In the genomic region with DNA sequence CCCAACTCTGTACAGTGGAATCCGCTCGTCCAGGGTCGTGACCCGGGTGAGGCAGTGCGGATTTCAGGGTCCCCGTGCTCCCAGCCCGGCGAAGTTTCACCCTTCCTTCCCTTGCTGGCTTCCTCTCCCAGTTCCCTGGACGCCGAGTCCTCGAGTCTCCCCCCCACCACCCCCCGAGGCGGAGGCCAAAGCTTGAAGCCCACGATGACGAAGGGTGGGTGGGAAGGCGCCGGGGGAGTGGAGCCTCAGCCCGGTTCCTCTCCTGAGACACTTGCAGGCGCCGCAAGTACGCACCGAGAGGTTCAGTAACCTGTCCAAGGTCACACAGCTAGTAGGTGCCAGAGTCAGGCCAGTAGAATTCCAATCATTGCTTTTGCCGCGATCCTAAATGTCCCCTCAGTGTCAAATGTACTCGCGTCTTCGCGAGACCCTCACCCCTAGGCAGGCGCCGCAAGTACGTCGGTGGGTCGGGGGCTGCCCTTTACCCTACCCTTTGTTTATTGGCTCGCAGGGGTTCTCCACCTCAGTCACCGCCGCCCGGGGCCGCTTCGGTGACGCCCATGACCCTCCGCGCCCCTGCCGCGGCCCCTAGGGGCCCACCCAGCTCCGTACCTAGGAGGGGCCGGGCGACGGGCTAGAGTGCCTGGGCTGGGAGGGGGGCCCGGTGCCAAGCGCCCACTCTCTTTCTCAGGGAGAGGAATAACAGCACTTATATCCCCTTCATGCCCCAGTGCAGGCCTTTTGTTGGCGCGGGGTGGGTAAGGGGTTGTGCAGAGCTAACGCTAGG, we compare ENCODE assay signal across 17 cellular contexts. TPM values are rescaled to one million over a fixed set of nuclear protein-coding genes. Genes with fewer than 3 reads are reported as not detected.
DNase-seq lines count a peak whose midpoint lies in the region; ATAC-seq lines count a peak whose summit lies in the region.
"Had no signal": no experiment of that assay in that cellular context is flagged by ENCODE, and none has a peak within 500 bp of the region (broad histone marks: within the 10 kb centered on the region; RNA-seq: fewer than 3 reads in every experiment).

No MANE protein-coding gene starts in this region.

- H3K4me3 ChIP-seq in CD4-positive, alpha-beta memory T cell (ENCODE audit: low read length in 2 of 2), result peak overlapping the region in 1 of 2 donors; percentile 14
- peak overlapping the region; percentile 82 for H3K4me3 ChIP-seq in iPS-15b (ENCODE audit: low read depth, low read length)
- H3K4me3 ChIP-seq: K562 had no signal

- ATAC-seq in T-helper 17 cell, result no peak
- ATAC-seq in HG03196 (IDR thresholded peaks at IDR 0.05; ENCODE audit: unreplicated experiment), result no peak
- ATAC-seq: K562 had no signal

- H3K9ac ChIP-seq in iPS-15b (ENCODE audit: low read depth, low read length), result peak overlapping the region; percentile 60

- no peaks in the 10 kb centered on the region for H3K36me3 Mint-ChIP-seq in CD4-positive, alpha-beta memory T cell
- peaks cover 11% of the 10 kb centered on the region for H3K36me3 Mint-ChIP-seq in T-helper 17 cell (ENCODE audit: low read depth)

- POLR2A ChIA-PET in CD4-positive, alpha-beta memory T cell (lab: Charles Lee; ENCODE audit: partially characterized antibody), result no interaction called here

- peaks cover 59 to 69% of the 10 kb centered on the region in 2 donors for H3K27me3 Mint-ChIP-seq in CD4-positive, alpha-beta memory T cell
- peaks cover 83% of the 10 kb centered on the region for H3K27me3 Mint-ChIP-seq in T-helper 17 cell

- H3K36me3 ChIP-seq in CD4-positive, alpha-beta memory T cell (ENCODE audit: insufficient read depth, low read length), result no peaks in the 10 kb centered on the region
- no peaks in the 10 kb centered on the region for H3K36me3 ChIP-seq in iPS-15b (ENCODE audit: control insufficient read depth, insufficient read depth, low read length)
- H3K36me3 ChIP-seq: transverse colon had no signal

- intact Hi-C loops in CD4-positive, alpha-beta memory T cell (cut with micrococcal nuclease), result no loop called here
- intact Hi-C loops in posterior vena cava (cut with DNase I), result no loop called here

- peak overlapping the region in 5 of 8 donors; percentile 17 to 82 (median 74) for H3K4me3 Mint-ChIP-seq in CD4-positive, alpha-beta memory T cell
- H3K4me3 Mint-ChIP-seq in T-helper 17 cell, result peak overlapping the region; percentile 79
- H3K4me3 Mint-ChIP-seq: T-helper 2 cell treated with Interferon-gamma antibody and Interleukin-4, amounts not matched to agents 5 μg/mL and 100 μg/mL, for 36 hours had no signal

- H3K27me3 ChIP-seq in CD4-positive, alpha-beta memory T cell (ENCODE audit: insufficient read depth, low read length), result peaks cover 27% of the 10 kb centered on the region
- H3K27me3 ChIP-seq in iPS-15b (ENCODE audit: control insufficient read depth, insufficient read depth, low read length), result peaks cover 61% of the 10 kb centered on the region

- H3K4me1 ChIP-seq in CD4-positive, alpha-beta memory T cell (ENCODE audit: insufficient read depth, low read length), result peaks cover 38% of the 10 kb centered on the region
- peaks cover 12% of the 10 kb centered on the region for H3K4me1 ChIP-seq in iPS-15b (ENCODE audit: control insufficient read depth, insufficient read depth, low read length)

- H3K4me1 Mint-ChIP-seq in CD4-positive, alpha-beta memory T cell, result peaks cover 11 to 43% (median 24%) of the 10 kb centered on the region in 4 donors
- H3K4me1 Mint-ChIP-seq in T-helper 17 cell, result peaks cover 11% of the 10 kb centered on the region

- DNase-seq in CD4-positive, alpha-beta memory T cell, result no peak
- DNase-seq in T-helper 17 cell (no peak), posterior vena cava (ENCODE audit: low spot score) (peak; percentile 70), NCI-H510A (lab: John Stamatoyannopoulos, UW) (no peak), dedifferentiated amniotic fluid mesenchymal stem cell (ENCODE audit: extremely low spot score) (no peak), AML-193 (lab: John Stamatoyannopoulos, UW) (no peak)
- DNase-seq: activated CD4-positive, alpha-beta T cell treated with anti-CD3 and anti-CD28 coated beads, Interleukin-2, amount 50 U/mL, for 4 hours; foreskin melanocyte; nucleus accumbens; transverse colon had no signal

- H3K27ac Mint-ChIP-seq in CD4-positive, alpha-beta memory T cell, result no peak overlapping the region
- no peak overlapping the region for H3K27ac Mint-ChIP-seq in T-helper 17 cell
- H3K27ac Mint-ChIP-seq: activated T-helper 2 cell treated with anti-CD3 and anti-CD28 coated beads, Interferon-gamma antibody, Interleukin-2, Interleukin-4, amounts not matched to agents 10 μg/mL and 5 μg/mL and 100 μg/mL, durations not matched to agents 14 hours and 24 hours and 36 hours; T-helper 2 cell treated with Interferon-gamma antibody and Interleukin-4, amounts not matched to agents 5 μg/mL and 100 μg/mL, for 36 hours had no signal

- H3K27ac ChIP-seq in CD4-positive, alpha-beta memory T cell (ENCODE audit: low read depth, low read length), result no peak overlapping the region
- H3K27ac ChIP-seq: transverse colon had no signal

- no peaks in the 10 kb centered on the region for H3K9me3 Mint-ChIP-seq in CD4-positive, alpha-beta memory T cell
- H3K9me3 Mint-ChIP-seq: activated T-helper 2 cell treated with anti-CD3 and anti-CD28 coated beads, Interferon-gamma antibody, Interleukin-2, Interleukin-4, amounts not matched to agents 10 μg/mL and 5 μg/mL and 100 μg/mL, durations not matched to agents 14 hours and 24 hours and 36 hours; T-helper 2 cell treated with Interferon-gamma antibody and Interleukin-4, amounts not matched to agents 5 μg/mL and 100 μg/mL, for 36 hours had no signal

- CTCF ChIA-PET in CD4-positive, alpha-beta memory T cell (lab: Charles Lee; ENCODE audit: partially characterized antibody), result interaction anchor here (1.2 kb wide), 1 partner anchor 21 kb away, joined by 4 read pairs; no protein-coding TSS in a partner anchor

- no peaks in the 10 kb centered on the region for H3K9me3 ChIP-seq in CD4-positive, alpha-beta memory T cell (ENCODE audit: control insufficient read depth in 1 of 2, low read length in 2 of 2)
- H3K9me3 ChIP-seq in T-helper 17 cell (ENCODE audit: control insufficient read depth, low read length, poor library complexity, severe bottlenecking) (no peaks in the 10 kb centered on the region), iPS-15b (ENCODE audit: control insufficient read depth, insufficient read depth, low read length) (no peaks in the 10 kb centered on the region)
- H3K9me3 ChIP-seq: transverse colon had no signal

RNA-seq across cellular contexts. Expression of a gene that starts 5.7 kb away (rescaled TPM):
- total RNA-seq in CD4-positive, alpha-beta memory T cell, result not detected
- polyA plus RNA-seq in CD4-positive, alpha-beta memory T cell, result not detected
- total RNA-seq in T-helper 17 cell (not detected), posterior vena cava (not detected)
- total RNA-seq: activated T-helper 2 cell treated with anti-CD3 and anti-CD28 coated beads, Interferon-gamma antibody, Interleukin-2, Interleukin-4, amounts not matched to agents 10 μg/mL and 5 μg/mL and 100 μg/mL, durations not matched to agents 14 hours and 24 hours and 36 hours; K562; liver; RPMI7951 had no signal
- polyA plus RNA-seq: K562, liver had no signal

RNA-seq across cellular contexts. Expression of a gene that starts 46.2 kb away (rescaled TPM):
- 100 to 1,000 TPM; 205 to 215 TPM for total RNA-seq in CD4-positive, alpha-beta memory T cell
- 100 to 1,000 TPM; 157 to 226 TPM for polyA plus RNA-seq in CD4-positive, alpha-beta memory T cell
- total RNA-seq in T-helper 17 cell (100 to 1,000 TPM; 233 to 240 TPM), posterior vena cava (100 to 1,000 TPM in 1 of 2 donors, 10 to 100 TPM in 1; 89.4 to 114 TPM)

RNA-seq across cellular contexts. Expression of a gene that starts 57.9 kb away (rescaled TPM):
- total RNA-seq in CD4-positive, alpha-beta memory T cell, result not detected
- not detected for polyA plus RNA-seq in CD4-positive, alpha-beta memory T cell
- total RNA-seq in T-helper 17 cell (not detected), posterior vena cava (not detected)
- total RNA-seq: activated T-helper 2 cell treated with anti-CD3 and anti-CD28 coated beads, Interferon-gamma antibody, Interleukin-2, Interleukin-4, amounts not matched to agents 10 μg/mL and 5 μg/mL and 100 μg/mL, durations not matched to agents 14 hours and 24 hours and 36 hours; K562; liver; RPMI7951; transverse colon had no signal
- polyA plus RNA-seq: K562, liver had no signal
